In the genomic region with DNA sequence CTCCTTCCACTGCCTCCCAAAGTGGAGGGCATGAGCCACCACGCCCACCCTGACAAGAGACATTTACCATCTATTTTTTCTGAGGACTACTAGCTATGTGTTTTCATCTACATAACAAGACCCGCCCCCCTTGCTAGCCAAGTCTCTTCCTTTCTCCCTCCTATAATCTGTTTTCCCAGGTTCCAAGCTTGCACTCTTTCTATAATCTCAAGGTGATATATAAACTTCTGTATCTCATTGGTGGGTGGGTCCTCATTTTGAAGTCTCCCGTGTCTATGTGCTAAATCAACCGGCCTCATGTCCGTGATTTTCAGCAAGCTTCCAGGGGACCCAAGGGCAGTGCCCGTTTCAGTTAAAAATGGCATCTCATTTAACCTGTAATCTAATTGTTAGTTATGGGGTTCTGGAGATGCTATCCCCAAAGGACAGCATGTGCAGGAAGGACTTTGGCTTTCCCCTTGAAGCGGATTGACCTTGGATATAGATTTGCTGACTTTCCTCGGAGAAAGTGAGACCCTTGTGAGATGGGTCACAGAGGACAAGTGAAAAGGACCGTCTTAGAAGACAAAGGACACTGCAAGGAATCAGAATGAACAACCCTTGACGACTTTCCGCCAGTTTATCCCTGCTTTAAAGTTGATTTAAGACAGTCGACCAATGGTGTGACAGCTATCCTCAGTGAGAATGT, we compare ENCODE assay signal across 8 cellular contexts. TPM values are rescaled to one million over a fixed set of nuclear protein-coding genes. Genes with fewer than 3 reads are reported as not detected.
DNase-seq lines count a peak whose midpoint lies in the region; ATAC-seq, FAIRE-seq and TF ChIP-seq lines count a peak whose summit lies in the region.

No MANE protein-coding gene starts in this region.

- no peaks in the 10 kb centered on the region for H3K36me3 Mint-ChIP-seq in astrocyte (ENCODE audit: low read depth, unreplicated experiment)

- H3K9me3 ChIP-seq in astrocyte (ENCODE audit: insufficient read depth, low read depth, low read length), result no peaks in the 10 kb centered on the region
- no peaks in the 10 kb centered on the region for H3K9me3 ChIP-seq in mucosa of rectum (ENCODE audit: control insufficient read depth in 2 of 2, low read length in 2 of 2)
- H3K9me3 ChIP-seq in aorta (ENCODE audit: control insufficient read depth, low read length), result no peaks in the 10 kb centered on the region

- peak overlapping the region; percentile 59 for H3K27ac Mint-ChIP-seq in astrocyte (ENCODE audit: unreplicated experiment)

- H3K36me3 ChIP-seq in astrocyte (ENCODE audit: insufficient read depth, low read length), result no peaks in the 10 kb centered on the region
- no peaks in the 10 kb centered on the region for H3K36me3 ChIP-seq in mucosa of rectum (ENCODE audit: control insufficient read depth in 2 of 2, insufficient read depth in 2 of 2, low read length in 2 of 2)
- H3K36me3 ChIP-seq in aorta (ENCODE audit: control insufficient read depth in 1 of 2, insufficient read depth in 2 of 2, low read length in 1 of 2), result no peaks in the 10 kb centered on the region

- intact Hi-C loops in aorta (cut with DNase I), result loop anchor here in 1 of 2 donors (5.0 to 10.0 kb wide), 2 partner anchors 712 to 1095 kb away; no protein-coding TSS in a partner anchor

- no peak for FAIRE-seq in astrocyte (lab: Jason Lieb, UNC)
- no peak for FAIRE-seq in frontal cortex (lab: Jason Lieb, UNC)

- H3K27me3 Mint-ChIP-seq in astrocyte (ENCODE audit: low read depth, unreplicated experiment), result no peaks in the 10 kb centered on the region

- no peak for TF ChIP-seq CTCF in astrocyte (IDR thresholded peaks at IDR 0.05; ENCODE audit: insufficient read depth, low read depth, low read length)

- H3K79me2 ChIP-seq in astrocyte (ENCODE audit: insufficient read depth, low read length), result no peaks in the 10 kb centered on the region

- H3K4me2 ChIP-seq in astrocyte (ENCODE audit: low read length), result peak overlapping the region; percentile 96

- H3K4me1 ChIP-seq in astrocyte (ENCODE audit: insufficient read depth, low read length) (peaks cover 7% of the 10 kb centered on the region), mucosa of rectum (ENCODE audit: control insufficient read depth in 2 of 2, insufficient read depth in 2 of 2, low read length in 2 of 2) (peaks cover 15 to 19% of the 10 kb centered on the region in 2 donors), aorta (ENCODE audit: control insufficient read depth in 1 of 2, insufficient read depth in 2 of 2, low read length in 2 of 2) (no peaks in the 10 kb centered on the region)

- H2AFZ ChIP-seq in astrocyte (ENCODE audit: low read depth, low read length), result peak overlapping the region; percentile 86

- H3K27me3 ChIP-seq in astrocyte (ENCODE audit: insufficient read depth, low read length) (no peaks in the 10 kb centered on the region), mucosa of rectum (ENCODE audit: control insufficient read depth in 2 of 2, insufficient read depth in 2 of 2, low read length in 2 of 2) (peaks cover 0 to 3% of the 10 kb centered on the region in 2 donors), aorta (ENCODE audit: control insufficient read depth in 1 of 2, insufficient read depth in 2 of 2, low read length in 1 of 2) (peaks cover 0 to 6% of the 10 kb centered on the region in 2 donors)

- peaks cover 4% of the 10 kb centered on the region for H3K4me1 Mint-ChIP-seq in astrocyte (ENCODE audit: low read depth, unreplicated experiment)

- no peak for ATAC-seq in aorta (ENCODE audit: low FRiP score)

- 64 to 66% methylated on average over 12 of the region's 12 CpGs for WGBS in aorta, 2 donors

- no peaks in the 10 kb centered on the region for H3K9me3 Mint-ChIP-seq in astrocyte (ENCODE audit: unreplicated experiment)

- no peaks in the 10 kb centered on the region for H4K20me1 ChIP-seq in astrocyte (ENCODE audit: insufficient read depth, low read length)

- DNase-seq in EH (ENCODE audit: low read depth) (peak; percentile 17), LoVo (ENCODE audit: low spot score) (peak; percentile 5), astrocyte (ENCODE audit: low read depth) (no peak), aorta (no peak), T1000 (lab: John Stamatoyannopoulos, UW) (no peak), frontal cortex (ENCODE audit: low spot score in 2 of 2) (no peak)
- no peak for DNase-seq in NK-92 treated with Interleukin-12 subunit alpha and Interleukin-12 subunit beta, amount 100 ng/mL, for 24 hours (lab: John Stamatoyannopoulos, UW)

- peak overlapping the region; percentile 98 for H3K4me3 ChIP-seq in astrocyte (ENCODE audit: insufficient read depth, low read depth, low read length)
- H3K4me3 ChIP-seq in mucosa of rectum (ENCODE audit: low read length in 2 of 2), result peak overlapping the region; percentile 75 to 80
- H3K4me3 ChIP-seq in aorta (ENCODE audit: low read length in 2 of 2), result no peak overlapping the region

- peak overlapping the region; percentile 89 for H3K9ac ChIP-seq in astrocyte (ENCODE audit: low read length)
- H3K9ac ChIP-seq in mucosa of rectum (ENCODE audit: low read depth in 1 of 2, low read length in 2 of 2), result peak overlapping the region; percentile 72 to 76

- H3K4me3 Mint-ChIP-seq in astrocyte (ENCODE audit: unreplicated experiment), result no peak overlapping the region

- H3K27ac ChIP-seq in astrocyte (ENCODE audit: low read depth, low read length) (peak overlapping the region; percentile 39), mucosa of rectum (ENCODE audit: low read depth in 2 of 2, low read length in 2 of 2) (peak overlapping the region; percentile 80 to 87), aorta (ENCODE audit: low read depth in 1 of 2, low read length in 2 of 2) (no peak overlapping the region)

RNA-seq across cellular contexts. Expression of a gene that starts 22.4 kb away (rescaled TPM):
- not detected in 2 replicates for total RNA-seq in astrocyte
- not detected for total RNA-seq in aorta
- polyA plus RNA-seq in aorta, result not detected
- not detected for total RNA-seq in frontal cortex

Comparison
In these comparisons a context has a peak if more than half of its experiments do, and no peak if none do; other contexts are left out.
1. DNase-seq: peak in EH (single experiment) and LoVo (single experiment); none in astrocyte (single experiment), aorta (0 of 2), T1000 (single experiment), NK-92 treated with Interleukin-12 subunit alpha and Interleukin-12 subunit beta, amount 100 ng/mL, for 24 hours (single experiment) and frontal cortex (0 of 2).
2. H3K27ac ChIP-seq: peak in astrocyte (single experiment) and mucosa of rectum (2 of 2); none in aorta (0 of 2).
3. H3K4me3 ChIP-seq: peak in astrocyte (single experiment) and mucosa of rectum (2 of 2); none in aorta (0 of 2).